8 cellular contexts compared by ENCODE assay signal in the genomic region with DNA sequence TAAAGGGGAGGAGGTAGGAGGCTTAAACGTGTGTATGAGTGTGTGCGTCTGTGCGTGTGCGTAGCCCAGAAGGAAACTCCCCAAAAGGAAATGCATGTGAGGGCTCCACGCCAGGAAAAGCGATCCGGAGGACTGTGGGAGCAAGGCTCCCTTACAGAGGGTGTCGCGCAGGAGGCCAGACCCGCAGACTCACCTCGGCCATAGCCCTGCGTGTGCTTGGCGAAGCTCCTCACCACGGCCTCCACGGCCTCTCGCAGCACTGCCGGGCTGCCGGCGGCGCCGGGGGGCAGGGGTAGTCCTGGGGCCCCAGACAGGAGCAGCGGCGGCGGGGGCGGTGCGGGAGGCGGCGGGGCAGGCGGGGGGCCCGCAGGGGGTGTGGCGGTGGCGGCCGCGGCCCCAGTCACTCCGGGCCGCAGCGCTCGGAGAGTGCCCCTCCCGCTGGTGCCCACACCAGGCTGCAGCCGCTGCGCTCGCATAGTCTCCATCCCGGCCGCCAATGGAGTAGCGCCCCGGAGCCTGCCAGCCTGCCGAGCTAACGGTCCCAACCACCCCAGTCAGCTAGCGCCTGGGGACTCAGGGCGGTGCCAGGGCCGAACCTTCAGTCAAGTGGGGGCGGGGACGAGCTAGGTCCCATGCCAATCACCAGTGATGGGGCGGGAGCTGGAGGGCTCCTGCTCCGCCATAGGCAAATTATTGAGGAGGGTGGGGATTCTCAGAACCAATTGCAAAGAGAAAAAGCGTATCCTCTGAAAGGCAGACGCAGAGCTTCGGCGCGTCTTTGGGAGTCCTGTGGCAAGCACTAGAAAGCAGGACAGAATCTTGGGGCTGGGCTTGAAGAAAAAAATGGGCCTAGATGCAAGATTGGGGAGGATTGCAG. TPM values are rescaled to one million over a fixed set of nuclear protein-coding genes. Genes with fewer than 3 reads are reported as not detected.
DNase-seq lines count a peak whose midpoint lies in the region; ATAC-seq, FAIRE-seq and TF ChIP-seq lines count a peak whose summit lies in the region.

Gene LIX1L (minus strand): TSS at position 575 of the 877 bp plus-strand sequence. CDS start 90 bp downstream, at position 485.

- no peaks in the 10 kb centered on the region for H3K9me3 ChIP-seq in heart left ventricle

- H3K9me3 Mint-ChIP-seq in T-cell (no peaks in the 10 kb centered on the region), type B pancreatic cell (no peaks in the 10 kb centered on the region)

- TF ChIP-seq CTCF in heart left ventricle (IDR thresholded peaks at IDR 0.05) (peak in 1 of 12 donors; percentile 5), type B pancreatic cell (conservative IDR thresholded peaks at IDR 0.05) (no peak)

- H3K27me3 ChIP-seq in heart left ventricle, result no peaks in the 10 kb centered on the region

- H3K36me3 Mint-ChIP-seq in T-cell, result peaks cover 10% of the 10 kb centered on the region
- no peaks in the 10 kb centered on the region for H3K36me3 Mint-ChIP-seq in type B pancreatic cell

- peaks cover 0 to 9% (median 0%) of the 10 kb centered on the region in 9 donors for H3K36me3 ChIP-seq in heart left ventricle

- H3K4me3 ChIP-seq in heart left ventricle, result peak within 1 kb of the TSS; percentile 60 to 88 (median 77)

- peak within 1 kb of the TSS; percentile 51 for H3K27ac ChIP-seq in adipose tissue (ENCODE audit: low read depth, low read length)
- peak within 1 kb of the TSS; percentile 93 to 100 (median 98) for H3K27ac ChIP-seq in heart left ventricle

- no peaks in the 10 kb centered on the region for H3K27me3 Mint-ChIP-seq in T-cell
- peaks cover 82% of the 10 kb centered on the region for H3K27me3 Mint-ChIP-seq in type B pancreatic cell

- POLR2A ChIA-PET in T-cell (lab: Charles Lee), result interaction anchor here (0.6 to 2.4 kb wide), 15 partner anchors 11 to 98 kb away, joined by 3 to 26 read pairs (median 4); partner anchors contain the start of genes RBM8A (in 2 of the 2), TXNIP (in 2 of the 2) and PEX11B (in 1 of the 2)

- ATAC-seq in HG02840 (IDR thresholded peaks at IDR 0.05; ENCODE audit: low FRiP score, unreplicated experiment) (peak; percentile 82), T-cell (replicated peaks in 1 of 4) (peak; percentile 88 to 90 (median 89)), heart left ventricle (peak; percentile 82 to 92 (median 88))

- CTCF ChIA-PET in T-cell (lab: Charles Lee), result interaction anchor here in 1 of 2 donors (0.5 to 3.4 kb wide), 17 partner anchors 9 to 112 kb away, joined by 3 to 34 read pairs (median 4); partner anchors contain the start of genes ANKRD35, NUDT17, PEX11B and PIAS3

- FAIRE-seq in GM12891 (lab: Jason Lieb, UNC), result peak; percentile 88

- intact Hi-C loops in heart left ventricle (cut with DNase I), result loop anchor here in 9 of 10 donors (1.0 to 10.0 kb wide), 7 partner anchors 29 to 103 kb away; partner anchors contain the start of genes PEX11B (in 5 of the 9), PIAS3 (in 4 of the 9) and RBM8A (in 4 of the 9)

- H3K4me1 ChIP-seq in heart left ventricle, result peaks cover 8 to 77% (median 48%) of the 10 kb centered on the region in 12 donors

- H3K4me1 Mint-ChIP-seq in T-cell, result peaks cover 66 to 82% (median 71%) of the 10 kb centered on the region in 3 donors
- peaks cover 38% of the 10 kb centered on the region for H3K4me1 Mint-ChIP-seq in type B pancreatic cell (ENCODE audit: unreplicated experiment)

- 0 to 1% (median 0%) methylated on average over 46 to 60 of the region's 60 CpGs for WGBS in adipose tissue, 3 donors
- WGBS in heart left ventricle, 4 donors, result 0% methylated on average over 24 to 60 of the region's 60 CpGs

- peak; percentile 89 for DNase-seq in GM12891 (ENCODE audit: insufficient read length, low spot score)
- peak; percentile 86 for DNase-seq in NCI-H1436 treated with DMSO at 0.1 percent for 48 hours (lab: John Stamatoyannopoulos, UW)
- DNase-seq in T-cell, result peak; percentile 86 to 96 (median 94)
- peak; percentile 97 to 98 (median 97) for DNase-seq in heart left ventricle
- peak; percentile 99 for DNase-seq in pons (ENCODE audit: low spot score)
- peak; percentile 91 for DNase-seq in type B pancreatic cell (ENCODE audit: extremely low spot score, unreplicated experiment)

- peak within 1 kb of the TSS; percentile 89 to 92 (median 90) for H3K4me3 Mint-ChIP-seq in T-cell
- peak within 1 kb of the TSS; percentile 92 for H3K4me3 Mint-ChIP-seq in type B pancreatic cell

- H3K27ac Mint-ChIP-seq in T-cell, result peak within 1 kb of the TSS; percentile 89 to 95
- H3K27ac Mint-ChIP-seq in type B pancreatic cell, result peak within 1 kb of the TSS; percentile 68

- TF ChIP-seq POLR2A in GM12891 (IDR thresholded peaks at IDR 0.05; ENCODE audit: low read depth, low read length) (peak; percentile 70), heart left ventricle (IDR thresholded peaks at IDR 0.05) (peak; percentile 27 to 85)

TF ChIP-seq in GM12891, 5 proteins besides CTCF, POLR2A, EP300 and RAD21:
- TF ChIP-seq TAF1 (IDR thresholded peaks at IDR 0.05; ENCODE audit: low read depth, low read length) (no peak), POLR2AphosphoS5 (IDR thresholded peaks at IDR 0.05; ENCODE audit: low read depth, low read length) (peak; percentile 68)

RNA-seq across cellular contexts. Expression of gene LIX1L, which starts in this region (rescaled TPM):
- 6.1 TPM for polyA plus RNA-seq in GM12891 (2012; ENCODE audit: low read depth, missing spikeins)
- total RNA-seq in T-cell (10 to 100 TPM; 43.4 to 74.4 (median 64.2) TPM), heart left ventricle (10 to 100 TPM; 21.7 to 31.5 (median 26.4) TPM), type B pancreatic cell (ENCODE audit: low replicate concordance) (2.4 and 24.2 TPM in 2 replicates)
- polyA plus RNA-seq in adipose tissue (10 to 100 TPM in 2 of 3 donors, 1 to 10 TPM in 1; 2.6 to 21.6 (median 12.3) TPM), heart left ventricle (10 to 100 TPM in 1 of 2 donors, 1 to 10 TPM in 1; 7.0 to 13.4 TPM)

Comparison
In these comparisons a context has a peak if more than half of its experiments do, and no peak if none do; other contexts are left out.
1. Peak in every context shown above with its lines: DNase-seq, ATAC-seq, H3K4me3 ChIP-seq and H3K27ac ChIP-seq.